Comparison of ENCODE assay signal across 9 cellular contexts in the genomic region with DNA sequence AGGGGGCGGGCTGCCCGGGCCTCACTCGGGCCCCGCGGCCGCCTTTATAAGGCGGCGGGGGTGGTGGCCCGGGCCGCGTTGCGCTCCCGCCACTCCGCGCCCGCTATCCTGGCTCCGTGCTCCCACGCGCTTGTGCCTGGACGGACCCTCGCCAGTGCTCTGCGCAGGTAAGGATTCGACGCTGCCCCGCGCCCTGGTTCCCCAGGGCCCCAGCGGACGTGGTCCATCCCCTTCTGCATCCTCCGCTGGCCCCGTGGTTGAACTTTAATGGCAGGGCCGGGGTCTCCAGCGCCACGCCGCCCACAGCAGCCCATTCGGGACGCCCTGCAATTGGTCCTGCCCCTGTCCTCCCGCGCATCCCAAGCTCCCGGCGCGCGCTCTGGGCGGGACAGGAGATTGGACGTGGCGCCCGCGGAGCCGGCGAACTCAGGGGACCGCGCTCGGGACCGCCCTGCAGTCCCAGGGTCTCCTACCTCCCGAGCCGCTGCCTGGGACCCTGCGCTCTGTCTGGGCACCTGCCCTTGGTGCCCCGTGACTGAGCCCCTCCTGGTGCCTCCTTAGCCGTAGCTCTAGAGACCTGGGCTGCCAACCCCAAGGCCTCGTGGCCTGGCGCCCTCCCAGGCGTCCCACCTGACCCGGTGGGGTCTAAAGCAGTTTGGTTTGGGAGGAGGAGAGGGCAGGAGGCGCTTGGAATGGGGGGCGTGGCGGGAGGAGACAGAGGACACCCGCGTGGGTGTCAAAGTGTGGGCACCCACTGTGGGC. TPM values are rescaled to one million over a fixed set of nuclear protein-coding genes. Genes with fewer than 3 reads are reported as not detected.
DNase-seq lines count a peak whose midpoint lies in the region; ATAC-seq and TF ChIP-seq lines count a peak whose summit lies in the region.
"Had no signal": no experiment of that assay in that cellular context is flagged by ENCODE, and none has a peak within 500 bp of the region (broad histone marks: within the 10 kb centered on the region; RNA-seq: fewer than 3 reads in every experiment).

Gene ALPL, plus strand, starts transcription at position 73 of the 762 bp plus-strand sequence. CDS start 44,659 bp downstream, outside the sequence.

- no peaks in the 10 kb centered on the region for H3K36me3 ChIP-seq in A673 (ENCODE audit: insufficient read depth, low read length, poor library complexity, severe bottlenecking)
- H3K36me3 ChIP-seq in thyroid gland, result no peaks in the 10 kb centered on the region

- 19 to 21% methylated on average over 3 to 7 of the region's 67 CpGs for WGBS in thyroid gland, 2 donors

- TF ChIP-seq CTCF in A673 (conservative IDR thresholded peaks at IDR 0.05; ENCODE audit: low read depth, low read length) (no peak), epithelial cell of proximal tubule (conservative IDR thresholded peaks at IDR 0.05; ENCODE audit: low read depth, low read length) (no peak), thyroid gland (IDR thresholded peaks at IDR 0.05) (peak in 1 of 6 experiments; percentile 18)

- no peaks in the 10 kb centered on the region for H3K9me3 ChIP-seq in A673 (ENCODE audit: low read depth, low read length, poor library complexity, severe bottlenecking)
- no peaks in the 10 kb centered on the region for H3K9me3 ChIP-seq in thyroid gland

- CTCF ChIA-PET in A673 (lab: Charles Lee), result interaction anchor here (0.6 to 1.1 kb wide), 3 partner anchors 8 to 428 kb away, joined by 3 read pairs; no protein-coding TSS in a partner anchor

- H3K27me3 ChIP-seq in A673 (replicated peaks; ENCODE audit: insufficient read depth, low read depth, low read length, poor library complexity) (no peaks in the 10 kb centered on the region), thyroid gland (no peaks in the 10 kb centered on the region)

- no peak for TF ChIP-seq POLR2A in thyroid gland (IDR thresholded peaks at IDR 0.05)

- no TSS peak for BruUV-seq in A673 (replicated peaks; lab: Mats Ljungman, UMichigan)

- H3K4me3 ChIP-seq in A673 (ENCODE audit: low read depth, low read length, poor library complexity, severe bottlenecking) (peak within 1 kb of the TSS; percentile 40), epithelial cell of proximal tubule (ENCODE audit: low read depth, low read length) (peak within 1 kb of the TSS; percentile 37), thyroid gland (replicated peaks in 1 of 3) (no peak within 1 kb of the TSS)

- intact Hi-C loops in A673 (cut with micrococcal nuclease; ENCODE audit: unreplicated experiment), result loop anchor here (5.0 to 10.0 kb wide), 3 partner anchors 88 to 275 kb away; no protein-coding TSS in a partner anchor
- intact Hi-C loops in thyroid gland (cut with DNase I), result loop anchor here (2.0 to 5.0 kb wide), 2 partner anchors 68 to 149 kb away; no protein-coding TSS in a partner anchor

- POLR2A ChIA-PET in A673 (lab: Charles Lee; ENCODE audit: low non-redundant PET), result no interaction called here

- DNase-seq in A673 (ENCODE audit: low spot score) (no peak), LHCN-M2 (ENCODE audit: low read depth) (no peak), epithelial cell of proximal tubule (ENCODE audit: low read depth) (no peak), myocyte (ENCODE audit: low read depth) (no peak), HuH-7 (ENCODE audit: low spot score) (no peak), NOMO-1 treated with dmso at 0.1 percent for 144 hours (lab: John Stamatoyannopoulos, UW; ENCODE audit: unreplicated experiment) (no peak), thyroid gland (no peak)

- H3K4me1 ChIP-seq in A673 (ENCODE audit: insufficient read depth, low read length, poor library complexity, severe bottlenecking), result peaks cover 8% of the 10 kb centered on the region
- peaks cover 12 to 16% of the 10 kb centered on the region in 2 donors for H3K4me1 ChIP-seq in thyroid gland

- H3K27ac ChIP-seq in A673 (ENCODE audit: low read depth, low read length, poor library complexity, severe bottlenecking) (no peak within 1 kb of the TSS), thyroid gland (no peak within 1 kb of the TSS)

- ATAC-seq in HG03439 (IDR thresholded peaks at IDR 0.05; ENCODE audit: unreplicated experiment), result no peak

RNA-seq across cellular contexts. Expression of gene ALPL, which starts in this region (rescaled TPM):
- total RNA-seq in A673 (2021) (4.8 and 8.8 TPM in 2 replicates), LHCN-M2 (2014; rRNA removed) (128 and 138 TPM in 2 replicates), epithelial cell of proximal tubule (0.43 TPM in 1 of 2 replicates, not detected in the other), myocyte (14.9 and 15.1 TPM in 2 replicates), thyroid gland (10 to 100 TPM in 1 of 4 donors, 1 to 10 TPM in 3; 4.0 to 15.6 (median 4.5) TPM)
- 91.2 TPM for polyA plus RNA-seq in LHCN-M2 (2012)
- 21.3 TPM for polyA plus RNA-seq in myocyte (2012)
- total RNA-seq: T-helper 1 cell treated with Interleukin-12 subunit alpha and Interleukin-12 subunit beta and Interleukin-4 antibody, amounts not matched to agents 30 ng/mL and 1 ng/mL, for 36 hours had no signal

Comparison
In these comparisons a context has a peak if more than half of its experiments do, and no peak if none do; other contexts are left out.
1. H3K4me3 ChIP-seq: peak in A673 (single experiment) and epithelial cell of proximal tubule (single experiment); none in thyroid gland (0 of 3).